Comparison of ENCODE assay signal across 1 cellular context in the genomic region with DNA sequence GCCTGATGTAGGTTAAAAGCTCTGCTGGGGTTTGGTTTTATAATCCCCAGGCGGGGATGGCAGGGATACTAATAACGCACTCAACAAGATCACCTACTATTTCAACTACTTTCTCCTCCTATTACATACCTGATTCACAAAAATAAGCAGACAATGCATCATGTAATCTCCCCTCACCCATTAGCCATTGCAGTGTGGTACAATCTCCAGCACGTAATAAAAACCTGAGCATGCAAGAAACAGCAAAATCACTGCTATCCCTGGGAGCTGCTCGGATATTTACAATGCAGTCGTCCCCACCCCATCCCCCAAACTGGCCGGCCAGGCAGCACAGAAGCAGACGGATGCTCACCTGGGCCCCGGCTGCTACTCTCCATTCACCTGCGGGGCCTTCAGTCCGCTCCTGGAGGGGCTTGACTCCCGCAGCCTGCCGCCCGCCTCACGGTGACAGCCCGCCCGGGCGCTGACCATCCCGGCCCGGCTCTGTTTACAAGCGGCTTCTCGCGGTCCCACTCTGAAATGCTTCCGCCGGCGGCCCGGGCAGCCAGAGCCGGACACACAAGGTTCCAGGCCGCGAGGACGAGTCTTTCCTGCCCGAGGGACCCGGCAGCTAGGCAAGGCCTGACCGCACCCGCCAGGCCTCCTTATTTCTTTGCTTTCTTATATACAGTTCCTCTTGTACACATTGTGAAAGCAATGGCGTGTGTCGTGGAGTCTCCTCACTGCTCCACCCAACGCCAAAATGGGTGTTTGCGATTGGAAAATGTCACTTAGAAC.
TF ChIP-seq lines count a peak whose summit lies in the region.

A gene with protein sequence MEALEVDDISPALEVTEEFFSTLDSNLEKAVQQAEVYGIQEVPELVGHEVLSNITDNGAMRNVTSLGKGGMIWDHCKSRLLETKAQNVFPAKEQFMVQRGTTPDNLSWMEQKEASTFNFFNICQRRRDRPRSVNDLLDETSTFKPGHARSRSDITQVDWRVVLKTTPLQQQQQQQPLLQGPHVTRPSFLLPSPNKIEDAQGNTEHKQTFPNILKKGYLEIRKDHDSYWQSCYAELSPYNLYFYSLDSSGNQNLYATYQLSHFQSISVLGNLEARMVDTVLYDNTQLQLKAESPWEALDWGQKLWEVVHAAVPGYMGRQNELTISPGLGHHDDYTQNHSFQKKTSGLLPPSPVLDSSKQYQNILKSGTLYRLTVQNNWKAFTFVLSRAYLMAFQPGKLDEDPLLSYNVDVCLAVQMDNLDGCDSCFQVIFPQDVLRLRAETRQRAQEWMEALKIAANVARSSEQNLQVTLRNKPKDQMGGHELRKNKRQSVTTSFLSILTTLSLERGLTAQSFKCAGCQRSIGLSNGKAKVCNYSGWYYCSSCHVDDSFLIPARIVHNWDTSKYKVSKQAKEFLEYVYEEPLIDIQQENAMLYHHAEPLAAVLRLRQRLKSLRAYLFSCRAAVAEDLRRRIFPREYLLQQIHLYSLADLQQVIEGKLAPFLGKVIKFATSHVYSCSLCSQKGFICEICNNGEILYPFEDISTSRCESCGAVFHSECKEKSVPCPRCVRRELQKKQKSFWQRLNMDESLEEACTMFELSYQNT (minus strand): TSS at position 491 of the 777 bp plus-strand sequence. CDS start 23,888 bp downstream, outside the sequence.

TF ChIP-seq in HepG2, 621 proteins besides CTCF, POLR2A, EP300 and RAD21 (continued from another document and continues in another):
- TF ChIP-seq, protein P1, sequence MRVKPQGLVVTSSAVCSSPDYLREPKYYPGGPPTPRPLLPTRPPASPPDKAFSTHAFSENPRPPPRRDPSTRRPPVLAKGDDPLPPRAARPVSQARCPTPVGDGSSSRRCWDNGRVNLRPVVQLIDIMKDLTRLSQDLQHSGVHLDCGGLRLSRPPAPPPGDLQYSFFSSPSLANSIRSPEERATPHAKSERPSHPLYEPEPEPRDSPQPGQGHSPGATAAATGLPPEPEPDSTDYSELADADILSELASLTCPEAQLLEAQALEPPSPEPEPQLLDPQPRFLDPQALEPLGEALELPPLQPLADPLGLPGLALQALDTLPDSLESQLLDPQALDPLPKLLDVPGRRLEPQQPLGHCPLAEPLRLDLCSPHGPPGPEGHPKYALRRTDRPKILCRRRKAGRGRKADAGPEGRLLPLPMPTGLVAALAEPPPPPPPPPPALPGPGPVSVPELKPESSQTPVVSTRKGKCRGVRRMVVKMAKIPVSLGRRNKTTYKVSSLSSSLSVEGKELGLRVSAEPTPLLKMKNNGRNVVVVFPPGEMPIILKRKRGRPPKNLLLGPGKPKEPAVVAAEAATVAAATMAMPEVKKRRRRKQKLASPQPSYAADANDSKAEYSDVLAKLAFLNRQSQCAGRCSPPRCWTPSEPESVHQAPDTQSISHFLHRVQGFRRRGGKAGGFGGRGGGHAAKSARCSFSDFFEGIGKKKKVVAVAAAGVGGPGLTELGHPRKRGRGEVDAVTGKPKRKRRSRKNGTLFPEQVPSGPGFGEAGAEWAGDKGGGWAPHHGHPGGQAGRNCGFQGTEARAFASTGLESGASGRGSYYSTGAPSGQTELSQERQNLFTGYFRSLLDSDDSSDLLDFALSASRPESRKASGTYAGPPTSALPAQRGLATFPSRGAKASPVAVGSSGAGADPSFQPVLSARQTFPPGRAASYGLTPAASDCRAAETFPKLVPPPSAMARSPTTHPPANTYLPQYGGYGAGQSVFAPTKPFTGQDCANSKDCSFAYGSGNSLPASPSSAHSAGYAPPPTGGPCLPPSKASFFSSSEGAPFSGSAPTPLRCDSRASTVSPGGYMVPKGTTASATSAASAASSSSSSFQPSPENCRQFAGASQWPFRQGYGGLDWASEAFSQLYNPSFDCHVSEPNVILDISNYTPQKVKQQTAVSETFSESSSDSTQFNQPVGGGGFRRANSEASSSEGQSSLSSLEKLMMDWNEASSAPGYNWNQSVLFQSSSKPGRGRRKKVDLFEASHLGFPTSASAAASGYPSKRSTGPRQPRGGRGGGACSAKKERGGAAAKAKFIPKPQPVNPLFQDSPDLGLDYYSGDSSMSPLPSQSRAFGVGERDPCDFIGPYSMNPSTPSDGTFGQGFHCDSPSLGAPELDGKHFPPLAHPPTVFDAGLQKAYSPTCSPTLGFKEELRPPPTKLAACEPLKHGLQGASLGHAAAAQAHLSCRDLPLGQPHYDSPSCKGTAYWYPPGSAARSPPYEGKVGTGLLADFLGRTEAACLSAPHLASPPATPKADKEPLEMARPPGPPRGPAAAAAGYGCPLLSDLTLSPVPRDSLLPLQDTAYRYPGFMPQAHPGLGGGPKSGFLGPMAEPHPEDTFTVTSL (CRISPR knock-in tag; IDR thresholded peaks at IDR 0.05; ENCODE audit: borderline replicate concordance), result peak; percentile 81
- TF ChIP-seq, protein P2, sequence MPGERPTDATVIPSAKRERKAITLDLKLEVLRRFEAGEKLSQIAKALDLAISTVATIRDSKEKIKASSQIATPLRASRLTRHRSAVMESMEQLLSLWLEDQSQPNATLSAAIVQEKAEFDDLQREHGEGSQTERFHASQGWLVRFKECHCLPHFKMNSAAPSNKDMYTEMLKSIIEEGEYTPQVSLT (CRISPR knock-in tag; IDR thresholded peaks at IDR 0.05; ENCODE audit: borderline replicate concordance, low read depth), result peak; percentile 89; the same call in 1 of the 2 replicates
- peak; percentile 100 for TF ChIP-seq KMT2B (CRISPR knock-in tag; IDR thresholded peaks at IDR 0.05)
- TF ChIP-seq, protein P3, sequence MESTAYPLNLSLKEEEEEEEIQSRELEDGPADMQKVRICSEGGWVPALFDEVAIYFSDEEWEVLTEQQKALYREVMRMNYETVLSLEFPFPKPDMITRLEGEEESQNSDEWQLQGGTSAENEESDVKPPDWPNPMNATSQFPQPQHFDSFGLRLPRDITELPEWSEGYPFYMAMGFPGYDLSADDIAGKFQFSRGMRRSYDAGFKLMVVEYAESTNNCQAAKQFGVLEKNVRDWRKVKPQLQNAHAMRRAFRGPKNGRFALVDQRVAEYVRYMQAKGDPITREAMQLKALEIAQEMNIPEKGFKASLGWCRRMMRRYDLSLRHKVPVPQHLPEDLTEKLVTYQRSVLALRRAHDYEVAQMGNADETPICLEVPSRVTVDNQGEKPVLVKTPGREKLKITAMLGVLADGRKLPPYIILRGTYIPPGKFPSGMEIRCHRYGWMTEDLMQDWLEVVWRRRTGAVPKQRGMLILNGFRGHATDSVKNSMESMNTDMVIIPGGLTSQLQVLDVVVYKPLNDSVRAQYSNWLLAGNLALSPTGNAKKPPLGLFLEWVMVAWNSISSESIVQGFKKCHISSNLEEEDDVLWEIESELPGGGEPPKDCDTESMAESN (CRISPR knock-in tag; conservative IDR thresholded peaks at IDR 0.05), result peak; percentile 98
- peak; percentile 99 for TF ChIP-seq ZNF292 (CRISPR knock-in tag; IDR thresholded peaks at IDR 0.05; ENCODE audit: borderline replicate concordance, low read depth)
- TF ChIP-seq, protein P4, sequence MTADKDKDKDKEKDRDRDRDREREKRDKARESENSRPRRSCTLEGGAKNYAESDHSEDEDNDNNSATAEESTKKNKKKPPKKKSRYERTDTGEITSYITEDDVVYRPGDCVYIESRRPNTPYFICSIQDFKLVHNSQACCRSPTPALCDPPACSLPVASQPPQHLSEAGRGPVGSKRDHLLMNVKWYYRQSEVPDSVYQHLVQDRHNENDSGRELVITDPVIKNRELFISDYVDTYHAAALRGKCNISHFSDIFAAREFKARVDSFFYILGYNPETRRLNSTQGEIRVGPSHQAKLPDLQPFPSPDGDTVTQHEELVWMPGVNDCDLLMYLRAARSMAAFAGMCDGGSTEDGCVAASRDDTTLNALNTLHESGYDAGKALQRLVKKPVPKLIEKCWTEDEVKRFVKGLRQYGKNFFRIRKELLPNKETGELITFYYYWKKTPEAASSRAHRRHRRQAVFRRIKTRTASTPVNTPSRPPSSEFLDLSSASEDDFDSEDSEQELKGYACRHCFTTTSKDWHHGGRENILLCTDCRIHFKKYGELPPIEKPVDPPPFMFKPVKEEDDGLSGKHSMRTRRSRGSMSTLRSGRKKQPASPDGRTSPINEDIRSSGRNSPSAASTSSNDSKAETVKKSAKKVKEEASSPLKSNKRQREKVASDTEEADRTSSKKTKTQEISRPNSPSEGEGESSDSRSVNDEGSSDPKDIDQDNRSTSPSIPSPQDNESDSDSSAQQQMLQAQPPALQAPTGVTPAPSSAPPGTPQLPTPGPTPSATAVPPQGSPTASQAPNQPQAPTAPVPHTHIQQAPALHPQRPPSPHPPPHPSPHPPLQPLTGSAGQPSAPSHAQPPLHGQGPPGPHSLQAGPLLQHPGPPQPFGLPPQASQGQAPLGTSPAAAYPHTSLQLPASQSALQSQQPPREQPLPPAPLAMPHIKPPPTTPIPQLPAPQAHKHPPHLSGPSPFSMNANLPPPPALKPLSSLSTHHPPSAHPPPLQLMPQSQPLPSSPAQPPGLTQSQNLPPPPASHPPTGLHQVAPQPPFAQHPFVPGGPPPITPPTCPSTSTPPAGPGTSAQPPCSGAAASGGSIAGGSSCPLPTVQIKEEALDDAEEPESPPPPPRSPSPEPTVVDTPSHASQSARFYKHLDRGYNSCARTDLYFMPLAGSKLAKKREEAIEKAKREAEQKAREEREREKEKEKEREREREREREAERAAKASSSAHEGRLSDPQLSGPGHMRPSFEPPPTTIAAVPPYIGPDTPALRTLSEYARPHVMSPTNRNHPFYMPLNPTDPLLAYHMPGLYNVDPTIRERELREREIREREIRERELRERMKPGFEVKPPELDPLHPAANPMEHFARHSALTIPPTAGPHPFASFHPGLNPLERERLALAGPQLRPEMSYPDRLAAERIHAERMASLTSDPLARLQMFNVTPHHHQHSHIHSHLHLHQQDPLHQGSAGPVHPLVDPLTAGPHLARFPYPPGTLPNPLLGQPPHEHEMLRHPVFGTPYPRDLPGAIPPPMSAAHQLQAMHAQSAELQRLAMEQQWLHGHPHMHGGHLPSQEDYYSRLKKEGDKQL (CRISPR knock-in tag; IDR thresholded peaks at IDR 0.05; ENCODE audit: low read depth), result peak; percentile 78
- peak; percentile 98 for TF ChIP-seq ZNF883 (CRISPR knock-in tag; IDR thresholded peaks at IDR 0.05; ENCODE audit: not compliant biosample characterization)
- TF ChIP-seq ZNF264 (CRISPR knock-in tag; IDR thresholded peaks at IDR 0.05), result peak; percentile 97
- TF ChIP-seq ZNF225 (CRISPR knock-in tag; IDR thresholded peaks at IDR 0.05), result peak; percentile 97
- peak; percentile 99 for TF ChIP-seq KDM5A (IDR thresholded peaks at IDR 0.05; ENCODE audit: borderline replicate concordance, low read length)
- TF ChIP-seq, protein P5, sequence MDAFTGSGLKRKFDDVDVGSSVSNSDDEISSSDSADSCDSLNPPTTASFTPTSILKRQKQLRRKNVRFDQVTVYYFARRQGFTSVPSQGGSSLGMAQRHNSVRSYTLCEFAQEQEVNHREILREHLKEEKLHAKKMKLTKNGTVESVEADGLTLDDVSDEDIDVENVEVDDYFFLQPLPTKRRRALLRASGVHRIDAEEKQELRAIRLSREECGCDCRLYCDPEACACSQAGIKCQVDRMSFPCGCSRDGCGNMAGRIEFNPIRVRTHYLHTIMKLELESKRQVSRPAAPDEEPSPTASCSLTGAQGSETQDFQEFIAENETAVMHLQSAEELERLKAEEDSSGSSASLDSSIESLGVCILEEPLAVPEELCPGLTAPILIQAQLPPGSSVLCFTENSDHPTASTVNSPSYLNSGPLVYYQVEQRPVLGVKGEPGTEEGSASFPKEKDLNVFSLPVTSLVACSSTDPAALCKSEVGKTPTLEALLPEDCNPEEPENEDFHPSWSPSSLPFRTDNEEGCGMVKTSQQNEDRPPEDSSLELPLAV (CRISPR knock-in tag; conservative IDR thresholded peaks at IDR 0.05; ENCODE audit: low read depth), result no peak
- TF ChIP-seq TBX2 (CRISPR knock-in tag; IDR thresholded peaks at IDR 0.05; ENCODE audit: borderline replicate concordance), result peak; percentile 97
- TF ChIP-seq ZNF563 (CRISPR knock-in tag; IDR thresholded peaks at IDR 0.05), result peak; percentile 85; the same call in 1 of the 2 replicates
- 0 out of 2 replicates have a peak, but pooled peaks have one; percentile 63 for TF ChIP-seq ZFYVE20 (CRISPR knock-in tag; IDR thresholded peaks at IDR 0.05; ENCODE audit: borderline replicate concordance, low read depth)
- TF ChIP-seq ZNF615 (CRISPR knock-in tag; IDR thresholded peaks at IDR 0.05; ENCODE audit: borderline replicate concordance), result peak; percentile 90; the same call in 1 of the 2 replicates
- peak; percentile 99 for TF ChIP-seq GABPB1 (CRISPR knock-in tag; IDR thresholded peaks at IDR 0.05)
- peak; percentile 96 for TF ChIP-seq ZNF451 (CRISPR knock-in tag; IDR thresholded peaks at IDR 0.05)
- TF ChIP-seq, protein P6, sequence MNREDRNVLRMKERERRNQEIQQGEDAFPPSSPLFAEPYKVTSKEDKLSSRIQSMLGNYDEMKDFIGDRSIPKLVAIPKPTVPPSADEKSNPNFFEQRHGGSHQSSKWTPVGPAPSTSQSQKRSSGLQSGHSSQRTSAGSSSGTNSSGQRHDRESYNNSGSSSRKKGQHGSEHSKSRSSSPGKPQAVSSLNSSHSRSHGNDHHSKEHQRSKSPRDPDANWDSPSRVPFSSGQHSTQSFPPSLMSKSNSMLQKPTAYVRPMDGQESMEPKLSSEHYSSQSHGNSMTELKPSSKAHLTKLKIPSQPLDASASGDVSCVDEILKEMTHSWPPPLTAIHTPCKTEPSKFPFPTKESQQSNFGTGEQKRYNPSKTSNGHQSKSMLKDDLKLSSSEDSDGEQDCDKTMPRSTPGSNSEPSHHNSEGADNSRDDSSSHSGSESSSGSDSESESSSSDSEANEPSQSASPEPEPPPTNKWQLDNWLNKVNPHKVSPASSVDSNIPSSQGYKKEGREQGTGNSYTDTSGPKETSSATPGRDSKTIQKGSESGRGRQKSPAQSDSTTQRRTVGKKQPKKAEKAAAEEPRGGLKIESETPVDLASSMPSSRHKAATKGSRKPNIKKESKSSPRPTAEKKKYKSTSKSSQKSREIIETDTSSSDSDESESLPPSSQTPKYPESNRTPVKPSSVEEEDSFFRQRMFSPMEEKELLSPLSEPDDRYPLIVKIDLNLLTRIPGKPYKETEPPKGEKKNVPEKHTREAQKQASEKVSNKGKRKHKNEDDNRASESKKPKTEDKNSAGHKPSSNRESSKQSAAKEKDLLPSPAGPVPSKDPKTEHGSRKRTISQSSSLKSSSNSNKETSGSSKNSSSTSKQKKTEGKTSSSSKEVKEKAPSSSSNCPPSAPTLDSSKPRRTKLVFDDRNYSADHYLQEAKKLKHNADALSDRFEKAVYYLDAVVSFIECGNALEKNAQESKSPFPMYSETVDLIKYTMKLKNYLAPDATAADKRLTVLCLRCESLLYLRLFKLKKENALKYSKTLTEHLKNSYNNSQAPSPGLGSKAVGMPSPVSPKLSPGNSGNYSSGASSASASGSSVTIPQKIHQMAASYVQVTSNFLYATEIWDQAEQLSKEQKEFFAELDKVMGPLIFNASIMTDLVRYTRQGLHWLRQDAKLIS (CRISPR knock-in tag; IDR thresholded peaks at IDR 0.05), result no peak
- TF ChIP-seq ZNF670 (CRISPR knock-in tag; IDR thresholded peaks at IDR 0.05; ENCODE audit: borderline replicate concordance), result peak; percentile 100
- TF ChIP-seq, protein P7, sequence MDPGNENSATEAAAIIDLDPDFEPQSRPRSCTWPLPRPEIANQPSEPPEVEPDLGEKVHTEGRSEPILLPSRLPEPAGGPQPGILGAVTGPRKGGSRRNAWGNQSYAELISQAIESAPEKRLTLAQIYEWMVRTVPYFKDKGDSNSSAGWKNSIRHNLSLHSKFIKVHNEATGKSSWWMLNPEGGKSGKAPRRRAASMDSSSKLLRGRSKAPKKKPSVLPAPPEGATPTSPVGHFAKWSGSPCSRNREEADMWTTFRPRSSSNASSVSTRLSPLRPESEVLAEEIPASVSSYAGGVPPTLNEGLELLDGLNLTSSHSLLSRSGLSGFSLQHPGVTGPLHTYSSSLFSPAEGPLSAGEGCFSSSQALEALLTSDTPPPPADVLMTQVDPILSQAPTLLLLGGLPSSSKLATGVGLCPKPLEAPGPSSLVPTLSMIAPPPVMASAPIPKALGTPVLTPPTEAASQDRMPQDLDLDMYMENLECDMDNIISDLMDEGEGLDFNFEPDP (CRISPR knock-in tag; conservative IDR thresholded peaks at IDR 0.05), result no peak
